ENCODE assay signal across 20 cellular contexts in the genomic region with DNA sequence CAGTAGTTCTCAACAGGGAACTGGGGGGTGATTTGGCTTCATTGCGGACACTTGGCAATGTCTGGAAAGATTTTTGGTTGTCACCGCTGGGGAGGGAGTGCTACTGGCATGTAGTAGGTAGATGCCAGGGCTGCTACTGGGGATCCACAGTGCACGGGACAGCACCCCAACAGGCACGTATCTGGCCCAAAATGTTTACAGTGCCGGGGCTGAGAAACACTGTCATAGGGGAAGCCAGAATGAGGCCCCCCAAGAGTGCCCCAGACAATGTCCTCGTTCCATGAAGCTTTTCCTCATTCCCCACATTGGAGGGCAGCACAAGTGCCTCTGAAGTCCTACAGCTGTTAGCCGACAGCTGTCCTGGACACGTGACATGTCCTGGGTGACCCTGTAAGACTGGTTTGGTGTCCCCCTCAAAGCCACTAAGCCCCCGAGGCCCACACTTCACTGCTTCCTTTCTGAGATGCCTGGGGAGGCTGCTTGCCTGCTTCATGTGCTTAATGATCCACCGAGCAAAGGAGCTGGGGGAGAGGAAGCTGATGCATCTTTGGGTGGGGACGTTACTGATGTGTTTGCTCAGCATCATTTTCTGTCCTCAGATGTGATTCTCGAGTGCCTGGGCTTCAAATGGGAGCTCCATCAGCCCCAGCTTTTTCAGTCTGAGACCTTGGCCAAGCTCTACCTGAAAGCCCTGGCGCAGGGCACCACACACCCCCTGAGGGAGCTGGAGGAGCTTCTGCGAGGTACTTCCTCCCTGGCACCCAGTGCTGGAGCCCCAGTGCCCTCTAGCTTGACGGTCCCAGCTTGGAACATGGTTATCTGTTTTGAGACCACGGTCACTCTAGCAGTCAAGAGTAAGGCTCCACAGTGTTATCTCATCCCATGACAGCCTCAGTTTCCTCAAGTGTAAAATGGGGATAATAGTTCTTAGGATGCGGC. TPM values are rescaled to one million over a fixed set of nuclear protein-coding genes. Genes with fewer than 3 reads are reported as not detected.
DNase-seq lines count a peak whose midpoint lies in the region; ATAC-seq, FAIRE-seq and TF ChIP-seq lines count a peak whose summit lies in the region.
"Had no signal": no experiment of that assay in that cellular context is flagged by ENCODE, and none has a peak within 500 bp of the region (broad histone marks: within the 10 kb centered on the region; RNA-seq: fewer than 3 reads in every experiment).

No MANE protein-coding gene starts in this region.

- in situ Hi-C loops in HepG2 (cut with HindIII; ENCODE audit: extremely low pct_ligation_motif_present, low pct_unique_long_range_greater_than_20kb) = no loop called here

- no TSS peak for BruUV-seq in HepG2 (replicated peaks; lab: Mats Ljungman, UMichigan)

- no peaks in the 10 kb centered on the region for H3K36me3 ChIP-seq in HepG2 (replicated peaks in 1 of 2; ENCODE audit: control insufficient read depth in 1 of 2, insufficient read depth in 2 of 2, low read length in 2 of 2)
- no peaks in the 10 kb centered on the region for H3K36me3 ChIP-seq in right lobe of liver
- no peaks in the 10 kb centered on the region for H3K36me3 ChIP-seq in psoas muscle (ENCODE audit: insufficient read depth in 1 of 2, low read depth in 1 of 2)
- no peaks in the 10 kb centered on the region for H3K36me3 ChIP-seq in smooth muscle cell (ENCODE audit: low read depth)
- H3K36me3 ChIP-seq: BE2C had no signal

- WGBS in HepG2 (ENCODE audit: low lambda C conversion rate) = 37% methylated on average over 14 of the region's 17 CpGs
- WGBS in right lobe of liver (ENCODE audit: insufficient coverage, low coverage, low lambda C conversion rate, missing lambda C conversion rate) = 54% methylated on average over 8 of the region's 17 CpGs
- 71 to 83% (median 71%) methylated on average over 17 of the region's 17 CpGs for WGBS in psoas muscle, 3 donors
- 93% methylated on average over 17 of the region's 17 CpGs for WGBS in smooth muscle cell (ENCODE audit: low lambda C conversion rate)

- DNase-seq in HepG2 (ENCODE audit: low spot score) = no peak
- no peak for DNase-seq in right lobe of liver
- DNase-seq in left lobe of liver (ENCODE audit: low spot score) = peak; percentile 12
- DNase-seq in psoas muscle = no peak
- DNase-seq in activated CD4-positive, alpha-beta T cell treated with anti-CD3 and anti-CD28 coated beads for 48 hours = no peak
- no peak for DNase-seq in smooth muscle cell (lab: John Stamatoyannopoulos, UW; ENCODE audit: unreplicated experiment)
- DNase-seq: 8988T; BE2C; CD4-positive, alpha-beta memory T cell; DMS153; GDM1; GOT3; NCI-H1092 treated with DMSO at 0.1 percent for 48 hours; NCI-H146; NCI-H2081; OCI-M1 had no signal

- intact Hi-C loops in HepG2 (cut with micrococcal nuclease; ENCODE audit: unreplicated experiment) = no loop called here
- intact Hi-C loops in right lobe of liver (cut with DNase I) = no loop called here
- intact Hi-C loops in psoas muscle (cut with DNase I) = loop anchor here in 1 of 2 donors (5.0 kb wide), 1 partner anchor 87 kb away; the partner anchor contains the start of gene PLEKHA1

- no peak for TF ChIP-seq POLR2A in HepG2 (IDR thresholded peaks at IDR 0.05; ENCODE audit: insufficient read depth in 1 of 2, low read depth in 2 of 2, low read length in 2 of 2)
- TF ChIP-seq POLR2A in right lobe of liver (IDR thresholded peaks at IDR 0.05) = no peak

- no peak for ATAC-seq in HepG2
- ATAC-seq in right lobe of liver = no peak
- ATAC-seq in left lobe of liver = no peak
- no peak for ATAC-seq in psoas muscle
- ATAC-seq in GM21526 (IDR thresholded peaks at IDR 0.05; ENCODE audit: low FRiP score, unreplicated experiment) = no peak
- no peak for ATAC-seq in HG03095 (IDR thresholded peaks at IDR 0.05; ENCODE audit: unreplicated experiment)

- TF ChIP-seq EP300 in HepG2 (IDR thresholded peaks at IDR 0.05; ENCODE audit: low read depth in 2 of 2, low read length in 2 of 2) = no peak
- TF ChIP-seq EP300 in HepG2 (CRISPR knock-in tag; IDR thresholded peaks at IDR 0.05; ENCODE audit: borderline replicate concordance) = no peak

- H3K9ac ChIP-seq in HepG2 (ENCODE audit: insufficient read depth, low read depth, low read length) (no peak overlapping the region), smooth muscle cell (ENCODE audit: low read depth) (no peak overlapping the region)

- peaks cover 22% of the 10 kb centered on the region for H3K4me1 ChIP-seq in HepG2 (ENCODE audit: insufficient read depth, low read length)
- H3K4me1 ChIP-seq in right lobe of liver = no peaks in the 10 kb centered on the region
- H3K4me1 ChIP-seq in psoas muscle = peaks cover 40% of the 10 kb centered on the region
- H3K4me1 ChIP-seq in smooth muscle cell (ENCODE audit: low read depth) = peaks cover 8% of the 10 kb centered on the region
- H3K4me1 ChIP-seq: BE2C had no signal

- no peak overlapping the region for H2AFZ ChIP-seq in HepG2 (ENCODE audit: low read length)
- H2AFZ ChIP-seq in smooth muscle cell (ENCODE audit: low read depth) = no peak overlapping the region

- TF ChIP-seq CTCF in HepG2 (CRISPR knock-in tag; IDR thresholded peaks at IDR 0.05) = no peak
- no peak for TF ChIP-seq CTCF in right lobe of liver (IDR thresholded peaks at IDR 0.05)
- no peak for TF ChIP-seq CTCF in psoas muscle (IDR thresholded peaks at IDR 0.05)
- TF ChIP-seq CTCF in smooth muscle cell (IDR thresholded peaks at IDR 0.05; ENCODE audit: borderline replicate concordance, insufficient read depth, poor library complexity, severe bottlenecking) = no peak

- H3K79me2 ChIP-seq in HepG2 (ENCODE audit: insufficient read depth, low read length) (no peaks in the 10 kb centered on the region), smooth muscle cell (ENCODE audit: low read depth) (no peaks in the 10 kb centered on the region)

- H3K27me3 ChIP-seq in HepG2 (ENCODE audit: control insufficient read depth in 1 of 2, insufficient read depth in 2 of 2, low read length in 2 of 2) (peaks cover 4 to 34% of the 10 kb centered on the region in 2 experiments; a peak in 4 of 5 replicates), right lobe of liver (no peaks in the 10 kb centered on the region), psoas muscle (ENCODE audit: insufficient read depth in 3 of 3, low read length in 2 of 3) (no peaks in the 10 kb centered on the region), smooth muscle cell (ENCODE audit: low read depth) (no peaks in the 10 kb centered on the region)
- H3K27me3 ChIP-seq: BE2C had no signal

- POLR2A ChIA-PET in HepG2 (lab: Yijun Ruan, JAX) = no interaction called here

- FAIRE-seq in HepG2 (lab: Jason Lieb, UNC) = no peak

- TF ChIP-seq RAD21 in HepG2 (CRISPR knock-in tag; IDR thresholded peaks at IDR 0.05) = no peak

- H3K4me3 ChIP-seq in HepG2 (replicated peaks in 1 of 3; ENCODE audit: insufficient read depth in 1 of 3, low read depth in 2 of 3, low read length in 3 of 3) = no peak overlapping the region
- no peak overlapping the region for H3K4me3 ChIP-seq in right lobe of liver
- no peak overlapping the region for H3K4me3 ChIP-seq in psoas muscle
- H3K4me3 ChIP-seq in smooth muscle cell = no peak overlapping the region

- H3K4me2 ChIP-seq in HepG2 (ENCODE audit: low read depth, low read length) (no peak overlapping the region), smooth muscle cell (no peak overlapping the region)

- no peaks in the 10 kb centered on the region for H3F3A ChIP-seq in smooth muscle cell (ENCODE audit: low read depth)

- CTCF ChIA-PET in HepG2 (lab: Yijun Ruan, JAX; ENCODE audit: low intra/inter-chr PET ratio, low total read pairs) = no interaction called here

- H4K20me1 ChIP-seq in HepG2 (ENCODE audit: insufficient read depth, low read length) = no peaks in the 10 kb centered on the region
- no peaks in the 10 kb centered on the region for H4K20me1 ChIP-seq in smooth muscle cell (ENCODE audit: low read depth)

- no peak overlapping the region for H3K27ac ChIP-seq in HepG2 (ENCODE audit: extremely low read length, insufficient read depth, low read length)
- H3K27ac ChIP-seq in right lobe of liver = no peak overlapping the region
- H3K27ac ChIP-seq in psoas muscle = peak overlapping the region; percentile 77
- no peak overlapping the region for H3K27ac ChIP-seq in smooth muscle cell (ENCODE audit: low read depth)

- no peaks in the 10 kb centered on the region for H3K9me3 ChIP-seq in HepG2 (ENCODE audit: low read length)
- no peaks in the 10 kb centered on the region for H3K9me3 ChIP-seq in right lobe of liver
- no peaks in the 10 kb centered on the region for H3K9me3 ChIP-seq in psoas muscle
- H3K9me3 ChIP-seq in smooth muscle cell (replicated peaks; ENCODE audit: low read depth) = no peaks in the 10 kb centered on the region
- H3K9me3 ChIP-seq: BE2C had no signal

TF ChIP-seq in HepG2, 621 proteins besides CTCF, POLR2A, EP300 and RAD21 (continues in another document):
- TF ChIP-seq SIN3B (IDR thresholded peaks at IDR 0.05; ENCODE audit: low read length) = no peak

RNA-seq across cellular contexts. Expression of gene BTBD16, which starts 14.7 kb away (rescaled TPM):
- total RNA-seq in HepG2 (2016; rRNA removed; fragmentation: Illumina TruSeq; extraction: Trizol) = 3.6 and 5.0 TPM in 2 replicates
- 7.2 and 7.4 TPM in 2 replicates for total RNA-seq in HepG2 (2016; cell fraction: cytosol; rRNA removed; fragmentation: Illumina TruSeq; extraction: Trizol; ENCODE audit: low read depth)
- total RNA-seq in HepG2 (2016; cell fraction: insoluble cytoplasmic fraction; rRNA removed; fragmentation: Illumina TruSeq; extraction: Trizol) = 4.0 and 4.7 TPM in 2 replicates
- 7.3 and 8.5 TPM in 2 replicates for total RNA-seq in HepG2 (2016; cell fraction: membrane; rRNA removed; fragmentation: Illumina TruSeq; extraction: Trizol)
- total RNA-seq in HepG2 (2016; cell fraction: nucleus; rRNA removed; fragmentation: Illumina TruSeq; extraction: Trizol) = 3.1 and 3.4 TPM in 2 replicates
- polyA plus RNA-seq in HepG2 (2011; rRNA removed) = 8.0 and 11.9 TPM in 2 replicates
- polyA plus RNA-seq in HepG2 (2011; cell fraction: cytosol; rRNA removed) = 8.3 and 9.7 TPM in 2 replicates
- polyA plus RNA-seq in HepG2 (2011; cell fraction: nucleus; rRNA removed) = 5.4 and 5.5 TPM in 2 replicates
- polyA plus RNA-seq in HepG2 (2012) = 7.8 and 9.0 TPM in 2 replicates
- 13.5 and 16.1 TPM in 2 replicates for polyA plus RNA-seq in HepG2 (2016; cell fraction: cytosol; fragmentation: Illumina TruSeq; extraction: Trizol; ENCODE audit: low read depth)
- 10.5 and 11.7 TPM in 2 replicates for polyA plus RNA-seq in HepG2 (2016; cell fraction: insoluble cytoplasmic fraction; fragmentation: Illumina TruSeq; extraction: Trizol; ENCODE audit: low read depth)
- polyA plus RNA-seq in HepG2 (2016; cell fraction: membrane; fragmentation: Illumina TruSeq; extraction: Trizol; ENCODE audit: low read depth) = 14.2 and 14.7 TPM in 2 replicates
- 6.5 and 6.6 TPM in 2 replicates for polyA plus RNA-seq in HepG2 (2016; cell fraction: nucleus; fragmentation: Illumina TruSeq; extraction: Trizol; ENCODE audit: insufficient read depth, low read depth)
- polyA minus RNA-seq in HepG2 (2011; rRNA and poly(A)+ RNA removed; ENCODE audit: low replicate concordance) = 0.44 and 32.3 TPM in 2 replicates
- polyA minus RNA-seq in HepG2 (2011; cell fraction: cytosol; rRNA and poly(A)+ RNA removed) = 2.9 and 6.7 TPM in 2 replicates
- polyA minus RNA-seq in HepG2 (2011; cell fraction: nucleus; rRNA and poly(A)+ RNA removed) = 8.0 and 8.9 TPM in 2 replicates
- 1 to 10 TPM in 5 of 6 experiments, under 1 TPM in 1; 0.98 to 3.0 (median 2.0) TPM for total RNA-seq in right lobe of liver
- 1.5 TPM for total RNA-seq in left lobe of liver
- total RNA-seq in psoas muscle = under 1 TPM in 2 of 4 donors, not detected in 2; 0.32 to 0.58 TPM
- under 1 TPM in 1 of 3 donors, not detected in 2; 0.14 TPM for polyA plus RNA-seq in psoas muscle
- total RNA-seq in smooth muscle cell = not detected in 2 replicates
- not detected in 2 replicates for polyA plus RNA-seq in smooth muscle cell
- total RNA-seq: CD4-positive, alpha-beta memory T cell; Daoy; LHCN-M2 had no signal
